ENCODE assay signal across 23 cellular contexts in the genomic region with DNA sequence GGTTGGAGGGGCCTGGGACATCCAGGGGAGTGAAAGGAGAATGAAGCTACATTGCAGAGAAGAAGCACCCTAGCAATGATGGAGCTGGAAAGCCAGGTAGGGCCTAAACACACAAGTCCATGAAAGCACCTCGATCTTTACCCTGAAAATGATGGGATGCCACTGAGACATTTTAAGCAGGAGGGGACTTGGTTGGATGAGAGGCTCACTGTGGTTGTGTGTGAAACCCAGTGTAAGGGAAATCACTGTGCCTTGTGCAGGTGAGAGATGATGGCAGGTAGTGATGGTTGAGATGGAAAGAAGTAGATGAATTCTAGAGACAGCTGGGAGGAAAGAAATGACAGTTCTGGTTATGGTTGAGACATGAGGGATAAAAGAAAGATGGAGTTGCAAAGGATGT.
"Had no signal": no experiment of that assay in that cellular context is flagged by ENCODE, and none has a peak within 500 bp of the region (broad histone marks: within the 10 kb centered on the region; RNA-seq: fewer than 3 reads in every experiment).

No MANE protein-coding gene starts in this region.

- H3K27me3 ChIP-seq: dorsolateral prefrontal cortex, heart left ventricle, ovary, right atrium auricular region, sigmoid colon, suprapubic skin, thyroid gland had no signal

- H3K9me3 ChIP-seq: heart left ventricle, mucosa of descending colon, ovary, right atrium auricular region, sigmoid colon, suprapubic skin, thyroid gland had no signal

- FAIRE-seq: endometrium, frontal cortex, urothelium cell line had no signal

- H3K9ac ChIP-seq: neural progenitor cell had no signal

- ATAC-seq: esophagus mucosa; heart left ventricle; mucosa of descending colon; natural killer cell treated with Interleukin-12 subunit alpha and Interleukin-12 subunit beta and Interleukin-15 and Interleukin-18, amount 100 ng/mL, for 72 hours; stimulated activated naive CD8-positive, alpha-beta T cell treated with anti-CD3 and anti-CD28 coated beads, Interleukin-15, Interleukin-2, amounts not matched to agents 100 U/mL and 50 U/mL, for 24 hours had no signal

- H3K4me1 ChIP-seq: suprapubic skin, thyroid gland had no signal

- DNase-seq: cortex of kidney; dorsolateral prefrontal cortex; effector CD8-positive, alpha-beta T cell; heart left ventricle; hippocampal formation; kidney glomerular epithelial cell; mucosa of descending colon; nucleus accumbens; ovary; sigmoid colon; stimulated activated CD4-positive, alpha-beta T cell treated with anti-CD3 and anti-CD28 coated beads, Interleukin-2, amount 100 ng/mL, for 24 hours; stimulated activated CD4-positive, alpha-beta T cell treated with anti-CD3 and anti-CD28 coated beads, Interleukin-4, amount 100 ng/mL, for 4 hours; stimulated activated naive CD8-positive, alpha-beta T cell treated with anti-CD3 and anti-CD28 coated beads, Interleukin-15, Interleukin-2, amounts not matched to agents 100 U/mL and 50 U/mL, for 24 hours; thyroid gland had no signal

- H2AFZ ChIP-seq: neural progenitor cell had no signal

- H3K27ac ChIP-seq: dorsolateral prefrontal cortex, heart left ventricle, neural progenitor cell, ovary, right atrium auricular region, sigmoid colon, skin epidermis, suprapubic skin, thyroid gland had no signal

- H3K36me3 ChIP-seq: neural progenitor cell, ovary, right atrium auricular region, suprapubic skin, thyroid gland had no signal

- H3K4me3 ChIP-seq: dorsolateral prefrontal cortex, heart left ventricle, mucosa of descending colon, neural progenitor cell, ovary, right atrium auricular region, sigmoid colon, skin epidermis, suprapubic skin, thyroid gland had no signal
